In the genomic region with DNA sequence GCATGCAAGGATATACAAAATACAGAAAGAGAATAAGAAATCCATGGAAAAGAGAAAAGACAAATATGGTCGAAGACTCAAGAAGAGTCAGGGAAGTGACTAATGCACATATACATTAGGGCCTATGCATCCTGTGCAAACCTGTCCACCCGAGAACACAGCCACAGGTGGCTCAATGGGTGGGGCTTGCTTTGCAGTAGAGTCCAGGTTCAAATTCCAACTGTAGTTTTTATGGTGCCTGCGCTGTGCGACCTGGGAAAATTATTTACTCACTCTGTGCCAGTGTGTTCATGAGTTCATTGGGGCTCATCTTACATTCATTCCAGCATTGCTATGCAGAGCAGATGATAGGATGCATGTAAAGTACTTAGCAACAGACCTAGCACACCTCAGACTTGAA, we compare ENCODE assay signal across 33 cellular contexts.
"Had no signal": no experiment of that assay in that cellular context is flagged by ENCODE, and none has a peak within 500 bp of the region (broad histone marks: within the 10 kb centered on the region; RNA-seq: fewer than 3 reads in every experiment).

No MANE protein-coding gene starts in this region.

- H3K36me3 Mint-ChIP-seq: activated CD4-positive, alpha-beta memory T cell treated with anti-CD3 and anti-CD28 coated beads for 36 hours; activated CD8-positive, alpha-beta memory T cell treated with anti-CD3 and anti-CD28 coated beads, Interleukin-2, amount 10 ng/mL, durations not matched to agents 7 days and 5 days; activated naive CD4-positive, alpha-beta T cell treated with anti-CD3 and anti-CD28 coated beads, Interleukin-2, amount 10 ng/mL, durations not matched to agents 7 days and 5 days; activated naive CD4-positive, alpha-beta T cell treated with anti-CD3 and anti-CD28 coated beads, Interleukin-2, amount 50 U/mL, for 72 hours; activated naive CD8-positive, alpha-beta T cell treated with anti-CD3 and anti-CD28 coated beads, Interleukin-2, amount 10 ng/mL, durations not matched to agents 7 days and 5 days had no signal

- H3K27me3 ChIP-seq: ascending aorta, breast epithelium, cardiac muscle cell, dorsolateral prefrontal cortex had no signal

- H3K36me3 ChIP-seq: ascending aorta, breast epithelium, cardiac muscle cell had no signal

- ATAC-seq: activated CD4-positive, alpha-beta T cell treated with anti-CD3 and anti-CD28 coated beads for 36 hours; activated CD8-positive, alpha-beta memory T cell treated with anti-CD3 and anti-CD28 coated beads, Interleukin-2, amount 10 ng/mL, durations not matched to agents 7 days and 5 days; activated CD8-positive, alpha-beta T cell treated with anti-CD3 and anti-CD28 coated beads, Interleukin-2, amount 10 ng/mL, durations not matched to agents 7 days and 5 days; activated naive CD4-positive, alpha-beta T cell treated with anti-CD3 and anti-CD28 coated beads, Interleukin-2, amount 50 U/mL, for 72 hours; esophagus mucosa had no signal

- H3K27ac Mint-ChIP-seq: activated CD4-positive, alpha-beta memory T cell treated with anti-CD3 and anti-CD28 coated beads for 36 hours; activated CD4-positive, alpha-beta T cell treated with anti-CD3 and anti-CD28 coated beads for 36 hours; activated CD4-positive, alpha-beta T cell treated with anti-CD3 and anti-CD28 coated beads, Interleukin-2, amount 10 ng/mL, durations not matched to agents 24 days and 14 days; activated CD8-positive, alpha-beta memory T cell treated with anti-CD3 and anti-CD28 coated beads, Interleukin-2, amount 10 ng/mL, durations not matched to agents 7 days and 5 days; activated CD8-positive, alpha-beta T cell treated with anti-CD3 and anti-CD28 coated beads, Interleukin-2, amount 10 ng/mL, durations not matched to agents 7 days and 5 days; activated naive CD4-positive, alpha-beta T cell treated with anti-CD3 and anti-CD28 coated beads, Interleukin-2, amount 10 ng/mL, durations not matched to agents 7 days and 5 days; activated naive CD4-positive, alpha-beta T cell treated with anti-CD3 and anti-CD28 coated beads, Interleukin-2, amount 50 U/mL, for 72 hours; activated naive CD8-positive, alpha-beta T cell treated with anti-CD3 and anti-CD28 coated beads, Interleukin-2, amount 10 ng/mL, durations not matched to agents 7 days and 5 days; activated T-helper 1 cell treated with anti-CD3 and anti-CD28 coated beads, Interleukin-12 subunit alpha, Interleukin-12 subunit beta, Interleukin-2, Interleukin-4 antibody, amounts not matched to agents 30 ng/mL and 10 ng/mL and 1 ng/mL, durations not matched to agents 14 hours and 24 hours and 36 hours; activated T-helper 2 cell treated with anti-CD3 and anti-CD28 coated beads, Interferon-gamma antibody, Interleukin-2, Interleukin-4, amounts not matched to agents 10 μg/mL and 5 μg/mL and 100 μg/mL, durations not matched to agents 14 hours and 24 hours and 36 hours; brain; dendritic cell treated with granulocyte-macrophage colony-stimulating factor and Interleukin-4, amounts not matched to agents 40 ng/mL and 50 ng/mL, for 4 days; endodermal cell had no signal

- DNase-seq: activated CD4-positive, alpha-beta memory T cell treated with anti-CD3 and anti-CD28 coated beads for 36 hours; activated CD4-positive, alpha-beta T cell treated with anti-CD3 and anti-CD28 coated beads for 36 hours; activated CD4-positive, alpha-beta T cell treated with anti-CD3 and anti-CD28 coated beads, Interleukin-2, amount 10 ng/mL, durations not matched to agents 24 days and 14 days; activated CD4-positive, CD25-positive, alpha-beta regulatory T cell; activated CD4-positive, CD25-positive, alpha-beta regulatory T cell treated with anti-CD3 and anti-CD28 coated beads, Interleukin-2, amount 50 U/mL, for 72 hours; activated CD8-positive, alpha-beta memory T cell treated with anti-CD3 and anti-CD28 coated beads, Interleukin-2, amount 10 ng/mL, durations not matched to agents 7 days and 5 days; activated CD8-positive, alpha-beta memory T cell treated with anti-CD3 and anti-CD28 coated beads, Interleukin-2, amount 50 U/mL, for 4 hours; activated CD8-positive, alpha-beta T cell treated with anti-CD3 and anti-CD28 coated beads, Interleukin-2, amount 10 ng/mL, durations not matched to agents 7 days and 5 days; activated effector memory CD4-positive, alpha-beta T cell treated with anti-CD3 and anti-CD28 coated beads, Interleukin-2, amount 50 U/mL, for 16 hours; activated naive CD4-positive, alpha-beta T cell; activated naive CD4-positive, alpha-beta T cell treated with anti-CD3 and anti-CD28 coated beads, Interleukin-2, amount 10 ng/mL, durations not matched to agents 7 days and 5 days; activated naive CD8-positive, alpha-beta T cell treated with anti-CD3 and anti-CD28 coated beads, Interleukin-2, amount 10 ng/mL, durations not matched to agents 7 days and 5 days; activated T-cell treated with anti-CD3 and anti-CD28 coated beads, Interleukin-2, amount 50 U/mL, for 1 hour; activated T-cell treated with anti-CD3 and anti-CD28 coated beads, Interleukin-2, amount 50 U/mL, for 48 hours; central memory CD4-positive, alpha-beta T cell; cerebellar nuclear complex; dorsolateral prefrontal cortex; effector memory CD4-positive, alpha-beta T cell; endodermal cell; foreskin fibroblast; head of caudate nucleus; T-helper 2 cell had no signal

- FAIRE-seq: frontal cortex had no signal

- H3K4me3 Mint-ChIP-seq: activated CD4-positive, alpha-beta memory T cell treated with anti-CD3 and anti-CD28 coated beads for 36 hours; activated CD4-positive, alpha-beta T cell treated with anti-CD3 and anti-CD28 coated beads for 36 hours; activated CD4-positive, alpha-beta T cell treated with anti-CD3 and anti-CD28 coated beads, Interleukin-2, amount 10 ng/mL, durations not matched to agents 24 days and 14 days; activated CD8-positive, alpha-beta memory T cell treated with anti-CD3 and anti-CD28 coated beads, Interleukin-2, amount 10 ng/mL, durations not matched to agents 7 days and 5 days; activated CD8-positive, alpha-beta T cell treated with anti-CD3 and anti-CD28 coated beads, Interleukin-2, amount 10 ng/mL, durations not matched to agents 7 days and 5 days; activated naive CD4-positive, alpha-beta T cell treated with anti-CD3 and anti-CD28 coated beads, Interleukin-2, amount 10 ng/mL, durations not matched to agents 7 days and 5 days; activated naive CD8-positive, alpha-beta T cell treated with anti-CD3 and anti-CD28 coated beads, Interleukin-2, amount 10 ng/mL, durations not matched to agents 7 days and 5 days; activated T-helper 1 cell treated with anti-CD3 and anti-CD28 coated beads, Interleukin-12 subunit alpha, Interleukin-12 subunit beta, Interleukin-2, Interleukin-4 antibody, amounts not matched to agents 30 ng/mL and 10 ng/mL and 1 ng/mL, durations not matched to agents 14 hours and 24 hours and 36 hours; brain; dendritic cell treated with granulocyte-macrophage colony-stimulating factor and Interleukin-4, amounts not matched to agents 40 ng/mL and 50 ng/mL, for 4 days; endodermal cell had no signal

- H3K27ac ChIP-seq: ascending aorta, breast epithelium, cardiac muscle cell, coronary artery, dorsolateral prefrontal cortex had no signal

- H3K4me3 ChIP-seq: ascending aorta, breast epithelium, cardiac muscle cell, coronary artery, dorsolateral prefrontal cortex had no signal

- H3K9me3 Mint-ChIP-seq: activated CD4-positive, alpha-beta T cell treated with anti-CD3 and anti-CD28 coated beads, Interleukin-2, amount 10 ng/mL, durations not matched to agents 24 days and 14 days; activated T-helper 1 cell treated with anti-CD3 and anti-CD28 coated beads, Interleukin-12 subunit alpha, Interleukin-12 subunit beta, Interleukin-2, Interleukin-4 antibody, amounts not matched to agents 30 ng/mL and 10 ng/mL and 1 ng/mL, durations not matched to agents 14 hours and 24 hours and 36 hours; brain; dendritic cell treated with granulocyte-macrophage colony-stimulating factor and Interleukin-4, amounts not matched to agents 40 ng/mL and 50 ng/mL, for 4 days; endodermal cell had no signal

- H3K9me3 ChIP-seq: ascending aorta, breast epithelium had no signal

- H3K4me1 ChIP-seq: ascending aorta, breast epithelium had no signal

- H3K4me1 Mint-ChIP-seq: activated CD4-positive, alpha-beta T cell treated with anti-CD3 and anti-CD28 coated beads for 36 hours; activated CD4-positive, alpha-beta T cell treated with anti-CD3 and anti-CD28 coated beads, Interleukin-2, amount 10 ng/mL, durations not matched to agents 24 days and 14 days; activated CD8-positive, alpha-beta memory T cell treated with anti-CD3 and anti-CD28 coated beads, Interleukin-2, amount 10 ng/mL, durations not matched to agents 7 days and 5 days; activated naive CD4-positive, alpha-beta T cell treated with anti-CD3 and anti-CD28 coated beads, Interleukin-2, amount 10 ng/mL, durations not matched to agents 7 days and 5 days; activated naive CD8-positive, alpha-beta T cell treated with anti-CD3 and anti-CD28 coated beads, Interleukin-2, amount 10 ng/mL, durations not matched to agents 7 days and 5 days; endodermal cell had no signal
